ENCODE assay signal across 22 cellular contexts in genomic region chr3:170598091-170598502, GRCh38. TPM values are rescaled to one million over a fixed set of nuclear protein-coding genes. Genes with fewer than 3 reads are reported as not detected.
A peak's percentile ranks its signal among the peaks of the same experiment; 100 is the strongest.
DNase-seq lines count a peak whose midpoint lies in the region; ATAC-seq, FAIRE-seq and TF ChIP-seq lines count a peak whose summit lies in the region.
"Had no signal": no experiment of that assay in that cellular context is flagged by ENCODE, and none has a peak within 500 bp of the region (broad histone marks: within the 10 kb centered on the region; RNA-seq: fewer than 3 reads in every experiment).

No MANE protein-coding gene starts in this region.

- H3K9me1 ChIP-seq in K562 (ENCODE audit: control insufficient read depth, insufficient read depth, low read length) = no peaks in the 10 kb centered on the region

- H3K27me3 ChIP-seq in K562 (ENCODE audit: control insufficient read depth in 2 of 2, insufficient read depth in 2 of 2, low read length in 2 of 2) (no peaks in the 10 kb centered on the region), tibial nerve (no peaks in the 10 kb centered on the region)
- H3K27me3 ChIP-seq: upper lobe of right lung had no signal

- TF ChIP-seq EP300 in K562 (IDR thresholded peaks at IDR 0.05; ENCODE audit: low read length) (no peak), tibial nerve (IDR thresholded peaks at IDR 0.05) (no peak)

- H3K4me1 ChIP-seq in K562 (replicated peaks in 1 of 2; ENCODE audit: control insufficient read depth in 2 of 2, insufficient read depth in 2 of 2, low read length in 2 of 2) (no peaks in the 10 kb centered on the region), tibial nerve (no peaks in the 10 kb centered on the region)
- H3K4me1 ChIP-seq: prostate gland, upper lobe of right lung had no signal

- no peaks in the 10 kb centered on the region for H4K20me1 ChIP-seq in K562 (replicated peaks; ENCODE audit: control insufficient read depth, insufficient read depth, low read length)

- H2AFZ ChIP-seq in K562 (ENCODE audit: low read depth, low read length) = no peak overlapping the region

- no peaks in the 10 kb centered on the region for H3K79me2 ChIP-seq in K562 (ENCODE audit: control insufficient read depth, insufficient read depth, low read length)

- POLR2A ChIA-PET in K562 (lab: Yijun Ruan, JAX) = no interaction called here

- CTCF ChIA-PET in K562 (lab: Yijun Ruan, JAX; ENCODE audit: low intra/inter-chr PET ratio) = no interaction called here

- H3K9ac ChIP-seq in K562 (ENCODE audit: insufficient read depth in 1 of 2, low read depth in 2 of 2, low read length in 2 of 2) = no peak overlapping the region

- TF ChIP-seq RAD21 in K562 (CRISPR knock-in tag; conservative IDR thresholded peaks at IDR 0.05 in 1 of 2, IDR thresholded peaks at IDR 0.05 in 1 of 2) = no peak

- intact Hi-C loops in K562 (cut with micrococcal nuclease) = no loop called here

- peak; percentile 33 for DNase-seq in NCI-H82 (lab: John Stamatoyannopoulos, UW)
- DNase-seq in NCI-H82 treated with DMSO at 0.1 percent for 48 hours (lab: John Stamatoyannopoulos, UW; ENCODE audit: unreplicated experiment) = no peak
- no peak for DNase-seq in K562 (ENCODE audit: extremely low read depth in 1 of 4, low spot score in 3 of 4)
- no peak for DNase-seq in activated T-cell treated with anti-CD3 and anti-CD28 coated beads, Interleukin-2, amount 50 U/mL, for 1 hour
- DNase-seq in tibial nerve (ENCODE audit: low spot score in 2 of 2) = no peak
- no peak for DNase-seq in kidney glomerular epithelial cell (lab: John Stamatoyannopoulos, UW)
- DNase-seq: activated CD4-positive, CD25-positive, alpha-beta regulatory T cell treated with anti-CD3 and anti-CD28 coated beads, Interleukin-2, amount 50 U/mL, for 72 hours; activated effector memory CD4-positive, alpha-beta T cell treated with Interleukin-2 at 50 U/mL for 16 hours; amygdala; foreskin melanocyte; GOT3; Karpas-422; NCI-H1436; nephron progenitor cell; stimulated activated naive B cell treated with anti-CD40 and anti-IgM and Interleukin-4, amounts not matched to agents 10 μg/mL and 1 μg/mL and 100 μg/mL, for 72 hours; T-helper 9 cell; upper lobe of right lung had no signal

- H3K9me3 ChIP-seq in K562 (replicated peaks; ENCODE audit: control insufficient read depth, insufficient read depth, low read depth, low read length) = no peaks in the 10 kb centered on the region
- no peaks in the 10 kb centered on the region for H3K9me3 ChIP-seq in tibial nerve
- H3K9me3 ChIP-seq: prostate gland, upper lobe of right lung had no signal

- H3K4me3 ChIP-seq in K562 = no peak overlapping the region
- no peak overlapping the region for H3K4me3 ChIP-seq in tibial nerve
- H3K4me3 ChIP-seq: prostate gland, upper lobe of right lung had no signal

- in situ Hi-C loops in K562 (cut with MboI) = no loop called here

- H3K4me2 ChIP-seq in K562 (ENCODE audit: insufficient read depth, low read length) = no peak overlapping the region

- FAIRE-seq in K562 (lab: Jason Lieb, UNC) = no peak
- peak; percentile 95 for FAIRE-seq in islet of Langerhans (lab: Jason Lieb, UNC)
- FAIRE-seq: A204.1 had no signal

- no peak for ATAC-seq in K562
- ATAC-seq: stimulated activated naive B cell treated with anti-CD40 and anti-IgM and Interleukin-4, amounts not matched to agents 10 μg/mL and 1 μg/mL and 100 μg/mL, for 72 hours; upper lobe of right lung had no signal

- no TSS peak for BruUV-seq in K562 (replicated peaks; lab: Mats Ljungman, UMichigan)

- H3K27ac ChIP-seq in K562 (ENCODE audit: extremely low read depth, low read depth, low read length) (no peak overlapping the region), temporal lobe (ENCODE audit: low read depth, low read length) (peak overlapping the region; percentile 49), tibial nerve (no peak overlapping the region)
- H3K27ac ChIP-seq: prostate gland, upper lobe of right lung had no signal

- TF ChIP-seq CTCF in K562 (IDR thresholded peaks at IDR 0.05 in 2 of 3, conservative IDR thresholded peaks at IDR 0.05 in 1 of 3; ENCODE audit: insufficient read depth in 2 of 3, low read depth in 1 of 3, low read length in 3 of 3) = no peak
- TF ChIP-seq CTCF in tibial nerve (IDR thresholded peaks at IDR 0.05) = no peak

- no peaks in the 10 kb centered on the region for H3K36me3 ChIP-seq in K562 (ENCODE audit: control insufficient read depth, insufficient read depth, low read length)
- no peaks in the 10 kb centered on the region for H3K36me3 ChIP-seq in tibial nerve
- H3K36me3 ChIP-seq: prostate gland, upper lobe of right lung had no signal

- TF ChIP-seq POLR2A in K562 (conservative IDR thresholded peaks at IDR 0.05) (no peak), tibial nerve (IDR thresholded peaks at IDR 0.05) (no peak)

TF ChIP-seq in K562, 482 proteins besides CTCF, POLR2A, EP300 and RAD21:
- TF ChIP-seq HCFC1 (IDR thresholded peaks at IDR 0.05; ENCODE audit: low read depth, low read length) (no peak), MEF2D (tag; conservative IDR thresholded peaks at IDR 0.05; ENCODE audit: low read depth) (peak; percentile 55; the same call in 1 of the 2 replicates)

RNA-seq across cellular contexts. Expression of gene SLC7A14, which starts 12.2 kb away (rescaled TPM):
- not detected in 2 replicates for total RNA-seq in K562 (2011; cell fraction: chromatin; rRNA removed; ENCODE audit: low replicate concordance)
- total RNA-seq in K562 (2011; cell fraction: nucleolus; rRNA removed) = not detected in 2 replicates
- total RNA-seq in K562 (2011; cell fraction: nucleoplasm; rRNA removed) = not detected in 2 replicates
- total RNA-seq in K562 (2014; rRNA removed) = not detected in 2 replicates
- not detected in 2 replicates for total RNA-seq in K562 (2014; rRNA removed; fragmentation: Illumina TruSeq; extraction: Trizol)
- not detected in 2 replicates for total RNA-seq in K562 (2015; rRNA removed; fragmentation: Illumina TruSeq; extraction: Trizol)
- total RNA-seq in K562 (2021) = not detected in 2 replicates
- polyA plus RNA-seq in K562 (2011; rRNA removed) = not detected in 2 replicates
- polyA plus RNA-seq in K562 (2011; cell fraction: cytosol; rRNA removed) = not detected in 2 replicates
- not detected in 2 replicates for polyA plus RNA-seq in K562 (2011; cell fraction: nucleus; rRNA removed)
- not detected in 2 replicates for polyA plus RNA-seq in K562 (2012)
- polyA plus RNA-seq in K562 (2014; fragmentation: Illumina TruSeq; extraction: Trizol) = not detected in 2 replicates
- polyA plus RNA-seq in K562 (2014; fragmentation: Nextera tagmentation; extraction: Ambion mirVana) = not detected
- not detected in 2 replicates for polyA plus RNA-seq in K562 (2014; rRNA removed)
- under 0.01 TPM in 1 of 2 replicates, not detected in the other for polyA minus RNA-seq in K562 (2011; rRNA and poly(A)+ RNA removed)
- not detected in 2 replicates for polyA minus RNA-seq in K562 (2011; cell fraction: cytosol; rRNA and poly(A)+ RNA removed)
- not detected in 2 replicates for polyA minus RNA-seq in K562 (2011; cell fraction: nucleus; rRNA and poly(A)+ RNA removed)
- 5.2 TPM for total RNA-seq in temporal lobe
- total RNA-seq in tibial nerve = under 1 TPM in 1 of 4 donors, not detected in 3; 0.44 TPM
- total RNA-seq: OCI-LY7, upper lobe of right lung had no signal
